10 cellular contexts compared by ENCODE assay signal in genomic region chr1:158150512-158150911, GRCh38. TPM values are rescaled to one million over a fixed set of nuclear protein-coding genes. Genes with fewer than 3 reads are reported as not detected.
A peak's percentile ranks its signal among the peaks of the same experiment; 100 is the strongest.
DNase-seq lines count a peak whose midpoint lies in the region; ATAC-seq and TF ChIP-seq lines count a peak whose summit lies in the region.
"Had no signal": no experiment of that assay in that cellular context is flagged by ENCODE, and none has a peak within 500 bp of the region (broad histone marks: within the 10 kb centered on the region; RNA-seq: fewer than 3 reads in every experiment).

No MANE protein-coding gene starts in this region.

- H3K9me3 Mint-ChIP-seq in stimulated activated naive CD8-positive, alpha-beta T cell treated with anti-CD3 and anti-CD28 coated beads, Interleukin-15, Interleukin-2, amounts not matched to agents 100 ng/mL and 50 ng/mL, for 24 hours: no peaks in the 10 kb centered on the region
- peaks cover 19 to 21% of the 10 kb centered on the region in 2 donors for H3K9me3 Mint-ChIP-seq in activated naive CD4-positive, alpha-beta T cell treated with anti-CD3 and anti-CD28 coated beads, Interleukin-2, amount 50 U/mL, for 72 hours

- peak overlapping the region; percentile 88 for H3K4me3 Mint-ChIP-seq in stimulated activated naive CD8-positive, alpha-beta T cell treated with anti-CD3 and anti-CD28 coated beads, Interleukin-15, Interleukin-2, amounts not matched to agents 100 ng/mL and 50 ng/mL, for 24 hours

- peaks cover 3% of the 10 kb centered on the region for H3K27me3 Mint-ChIP-seq in stimulated activated naive CD8-positive, alpha-beta T cell treated with anti-CD3 and anti-CD28 coated beads, Interleukin-15, Interleukin-2, amounts not matched to agents 100 ng/mL and 50 ng/mL, for 24 hours

- H3K27ac ChIP-seq in foreskin keratinocyte: no peak overlapping the region
- H3K27ac ChIP-seq: epithelial cell of prostate had no signal

- peaks cover 49% of the 10 kb centered on the region for H3K4me1 ChIP-seq in foreskin keratinocyte

- no peaks in the 10 kb centered on the region for H3K27me3 ChIP-seq in foreskin keratinocyte

- H3K36me3 Mint-ChIP-seq in stimulated activated naive CD8-positive, alpha-beta T cell treated with anti-CD3 and anti-CD28 coated beads, Interleukin-15, Interleukin-2, amounts not matched to agents 100 ng/mL and 50 ng/mL, for 24 hours (ENCODE audit: low read depth): no peaks in the 10 kb centered on the region
- peaks cover 12 to 23% of the 10 kb centered on the region in 2 donors for H3K36me3 Mint-ChIP-seq in activated naive CD4-positive, alpha-beta T cell treated with anti-CD3 and anti-CD28 coated beads, Interleukin-2, amount 50 U/mL, for 72 hours

- TF ChIP-seq CTCF in foreskin keratinocyte (conservative IDR thresholded peaks at IDR 0.05): no peak

- H3K27ac Mint-ChIP-seq in stimulated activated naive CD8-positive, alpha-beta T cell treated with anti-CD3 and anti-CD28 coated beads, Interleukin-15, Interleukin-2, amounts not matched to agents 100 ng/mL and 50 ng/mL, for 24 hours: peak overlapping the region; percentile 66
- peak overlapping the region; percentile 83 to 86 for H3K27ac Mint-ChIP-seq in activated naive CD4-positive, alpha-beta T cell treated with anti-CD3 and anti-CD28 coated beads, Interleukin-2, amount 50 U/mL, for 72 hours

- peaks cover 33% of the 10 kb centered on the region for H3K4me1 Mint-ChIP-seq in stimulated activated naive CD8-positive, alpha-beta T cell treated with anti-CD3 and anti-CD28 coated beads, Interleukin-15, Interleukin-2, amounts not matched to agents 100 ng/mL and 50 ng/mL, for 24 hours (ENCODE audit: low read depth)

- DNase-seq in stimulated activated naive CD8-positive, alpha-beta T cell treated with anti-CD3 and anti-CD28 coated beads, Interleukin-15, Interleukin-2, amounts not matched to agents 100 U/mL and 50 U/mL, for 24 hours: no peak
- no peak for DNase-seq in activated naive CD4-positive, alpha-beta T cell treated with anti-CD3 and anti-CD28 coated beads, Interleukin-2, amount 50 U/mL, for 72 hours (ENCODE audit: low spot score in 2 of 2)
- peak; percentile 31 for DNase-seq in midbrain (lab: John Stamatoyannopoulos, UW)
- no peak for DNase-seq in NCI-H2196 (lab: John Stamatoyannopoulos, UW; ENCODE audit: unreplicated experiment)
- DNase-seq in foreskin keratinocyte: no peak
- DNase-seq in NCI-H526 (lab: John Stamatoyannopoulos, UW): no peak
- no peak for DNase-seq in D341Med (ENCODE audit: low spot score)
- DNase-seq: left colon had no signal

- ATAC-seq in stimulated activated naive CD8-positive, alpha-beta T cell treated with anti-CD3 and anti-CD28 coated beads, Interleukin-15, Interleukin-2, amounts not matched to agents 100 U/mL and 50 U/mL, for 24 hours: no peak
- no peak for ATAC-seq in activated naive CD4-positive, alpha-beta T cell treated with anti-CD3 and anti-CD28 coated beads, Interleukin-2, amount 50 U/mL, for 72 hours
- no peak for ATAC-seq in foreskin keratinocyte

RNA-seq across cellular contexts. Expression of gene CD1D, which starts 30.2 kb away (rescaled TPM):
- total RNA-seq in activated naive CD4-positive, alpha-beta T cell treated with anti-CD3 and anti-CD28 coated beads, Interleukin-2, amount 50 U/mL, for 72 hours: not detected
- total RNA-seq in foreskin keratinocyte: 3.9 and 5.1 TPM in 2 replicates
- 3.7 and 3.8 TPM in 2 replicates for polyA plus RNA-seq in foreskin keratinocyte
